27 cellular contexts compared by ENCODE assay signal in genomic region chr22:34877506-34877905, GRCh38.
DNase-seq lines count a peak whose midpoint lies in the region; ATAC-seq and TF ChIP-seq lines count a peak whose summit lies in the region.
"Had no signal": no experiment of that assay in that cellular context is flagged by ENCODE, and none has a peak within 500 bp of the region (broad histone marks: within the 10 kb centered on the region; RNA-seq: fewer than 3 reads in every experiment).

No MANE protein-coding gene starts in this region.

- H3K4me1 ChIP-seq in trophoblast cell (ENCODE audit: control insufficient read depth in 1 of 2, insufficient read depth in 2 of 2, low read length in 2 of 2) = peaks cover 2 to 3% of the 10 kb centered on the region in 2 experiments
- H3K4me1 ChIP-seq: SJSA1 had no signal

- no peak overlapping the region for H2AK5ac ChIP-seq in trophoblast cell (ENCODE audit: low read length)

- no peaks in the 10 kb centered on the region for H3K36me3 Mint-ChIP-seq in chondrocyte (ENCODE audit: low read depth)
- H3K36me3 Mint-ChIP-seq in osteocyte (ENCODE audit: unreplicated experiment) = no peaks in the 10 kb centered on the region
- H3K36me3 Mint-ChIP-seq: CD14-positive monocyte; CD8-positive, alpha-beta memory T cell had no signal

- no peak for ATAC-seq in stimulated activated naive CD8-positive, alpha-beta T cell treated with anti-CD3 and anti-CD28 coated beads, Interleukin-15, amount 100 ng/mL, for 72 hours
- no peak for ATAC-seq in HG03175 (IDR thresholded peaks at IDR 0.05; ENCODE audit: unreplicated experiment)
- ATAC-seq: PC-3 had no signal

- H4K91ac ChIP-seq in trophoblast cell (ENCODE audit: low read depth, low read length) = peak overlapping the region; percentile 16

- peak; percentile 58 for DNase-seq in AG20443 (ENCODE audit: low spot score)
- peak; percentile 77 for DNase-seq in RPMI7951 (ENCODE audit: low read depth)
- DNase-seq in chondrocyte (ENCODE audit: low spot score) = no peak
- DNase-seq in trophoblast cell = no peak
- no peak for DNase-seq in stimulated activated naive CD8-positive, alpha-beta T cell treated with anti-CD3 and anti-CD28 coated beads, Interleukin-15, amount 100 ng/mL, for 72 hours
- no peak for DNase-seq in NCI-H226
- DNase-seq in osteocyte (ENCODE audit: extremely low spot score, unreplicated experiment) = no peak
- DNase-seq: CD8-positive, alpha-beta memory T cell; DMS 273 treated with DMSO at 0.1 percent for 48 hours; DMS79; GOT3; HCEC 1CT; KBM-7; NCI-H1048; NCI-H1417; NCI-H1694; NCI-H2029 treated with DMSO at 0.1 percent for 48 hours; NCI-H526; NCI-H82; NK-92 treated with Interleukin-12 subunit alpha and Interleukin-12 subunit beta, amount 100 ng/mL, for 24 hours; PC-3; Right ventricle myocardium superior; RPMI8226 had no signal

- H3K9ac ChIP-seq in trophoblast cell (ENCODE audit: low read length) = no peak overlapping the region

- no peak overlapping the region for H3K18ac ChIP-seq in trophoblast cell (ENCODE audit: low read length)

- TF ChIP-seq CTCF in chondrocyte (IDR thresholded peaks at IDR 0.05) (no peak), osteocyte (IDR thresholded peaks at IDR 0.05) (no peak)

- peaks cover 3% of the 10 kb centered on the region for H3K9me3 ChIP-seq in trophoblast cell (ENCODE audit: insufficient read depth, low read depth, low read length)
- H3K9me3 ChIP-seq: SJSA1 had no signal

- no peaks in the 10 kb centered on the region for H3K79me2 ChIP-seq in trophoblast cell (ENCODE audit: control insufficient read depth, insufficient read depth, low read length, poor library complexity)

- peaks cover 18% of the 10 kb centered on the region for H3K79me1 ChIP-seq in trophoblast cell (ENCODE audit: low read length)

- H3K27me3 Mint-ChIP-seq in chondrocyte (ENCODE audit: low read depth) (no peaks in the 10 kb centered on the region), osteocyte (ENCODE audit: unreplicated experiment) (no peaks in the 10 kb centered on the region)
- peaks cover 15% of the 10 kb centered on the region for H3K27me3 Mint-ChIP-seq in stimulated activated naive CD8-positive, alpha-beta T cell treated with anti-CD3 and anti-CD28 coated beads, Interleukin-15, amount 100 ng/mL, for 72 hours

- no peak overlapping the region for H3K14ac ChIP-seq in trophoblast cell (ENCODE audit: low read length)

- H3K27ac ChIP-seq in trophoblast cell (ENCODE audit: low read depth, low read length) = no peak overlapping the region
- H3K27ac ChIP-seq: SJSA1 had no signal

- H4K12ac ChIP-seq in trophoblast cell (ENCODE audit: low read depth, low read length) = no peak overlapping the region

- H3K4me3 Mint-ChIP-seq in chondrocyte (ENCODE audit: unreplicated experiment) (no peak overlapping the region), osteocyte (ENCODE audit: unreplicated experiment) (no peak overlapping the region)
- H3K4me3 Mint-ChIP-seq in stimulated activated naive CD8-positive, alpha-beta T cell treated with anti-CD3 and anti-CD28 coated beads, Interleukin-15, amount 100 ng/mL, for 72 hours = no peak overlapping the region
- H3K4me3 Mint-ChIP-seq: B cell; CD14-positive monocyte; CD8-positive, alpha-beta memory T cell had no signal

- H3K36me3 ChIP-seq in trophoblast cell (ENCODE audit: control insufficient read depth in 1 of 2, insufficient read depth in 2 of 2, low read length in 2 of 2) = no peaks in the 10 kb centered on the region
- H3K36me3 ChIP-seq: SJSA1 had no signal

- peaks cover 32% of the 10 kb centered on the region for H3K4me1 Mint-ChIP-seq in chondrocyte (ENCODE audit: low read depth)
- H3K4me1 Mint-ChIP-seq in stimulated activated naive CD8-positive, alpha-beta T cell treated with anti-CD3 and anti-CD28 coated beads, Interleukin-15, amount 100 ng/mL, for 72 hours = no peaks in the 10 kb centered on the region
- H3K4me1 Mint-ChIP-seq in osteocyte (ENCODE audit: unreplicated experiment) = no peaks in the 10 kb centered on the region
- H3K4me1 Mint-ChIP-seq: B cell; CD14-positive monocyte; CD8-positive, alpha-beta memory T cell had no signal

- peak overlapping the region; percentile 37 for H3K27ac Mint-ChIP-seq in chondrocyte (ENCODE audit: unreplicated experiment)
- no peak overlapping the region for H3K27ac Mint-ChIP-seq in stimulated activated naive CD8-positive, alpha-beta T cell treated with anti-CD3 and anti-CD28 coated beads, Interleukin-15, amount 100 ng/mL, for 72 hours
- H3K27ac Mint-ChIP-seq in osteocyte (ENCODE audit: unreplicated experiment) = no peak overlapping the region
- H3K27ac Mint-ChIP-seq: B cell; CD8-positive, alpha-beta memory T cell had no signal

- H3K4ac ChIP-seq in trophoblast cell (ENCODE audit: low read depth, low read length) = no peak overlapping the region

- H2BK120ac ChIP-seq in trophoblast cell (ENCODE audit: insufficient read depth, low read length, poor library complexity) = peak overlapping the region; percentile 57

- no peak overlapping the region for H3K4me3 ChIP-seq in trophoblast cell (ENCODE audit: low read depth, low read length)
- H3K4me3 ChIP-seq: SJSA1 had no signal

- peak overlapping the region; percentile 63 for H2BK12ac ChIP-seq in trophoblast cell (ENCODE audit: low read length)

- no CpG with 5 or more reads among the region's 1 CpG for WGBS in trophoblast cell (ENCODE audit: extremely low coverage, insufficient coverage, insufficient read length)

- no peak overlapping the region for H4K8ac ChIP-seq in trophoblast cell (ENCODE audit: low read depth, low read length)

- no peaks in the 10 kb centered on the region for H3K9me3 Mint-ChIP-seq in chondrocyte (ENCODE audit: low read depth)
- no peaks in the 10 kb centered on the region for H3K9me3 Mint-ChIP-seq in stimulated activated naive CD8-positive, alpha-beta T cell treated with anti-CD3 and anti-CD28 coated beads, Interleukin-15, amount 100 ng/mL, for 72 hours
- peaks cover 11% of the 10 kb centered on the region for H3K9me3 Mint-ChIP-seq in osteocyte (ENCODE audit: unreplicated experiment)

- no peak overlapping the region for H3K23ac ChIP-seq in trophoblast cell (ENCODE audit: low read length)

- H2AFZ ChIP-seq in trophoblast cell (ENCODE audit: insufficient read depth, low read length, poor library complexity) = no peak overlapping the region

- peak overlapping the region; percentile 54 for H2BK5ac ChIP-seq in trophoblast cell (ENCODE audit: low read depth, low read length, poor library complexity)

- no peaks in the 10 kb centered on the region for H3K27me3 ChIP-seq in trophoblast cell (ENCODE audit: insufficient read depth, low read length)
- H3K27me3 ChIP-seq: SJSA1 had no signal

- no peak overlapping the region for H3K4me2 ChIP-seq in trophoblast cell (ENCODE audit: low read length)

Comparison
In these comparisons a context has a peak if more than half of its experiments do, and no peak if none do; other contexts are left out.
1. DNase-seq: peak in AG20443 (single experiment) and RPMI7951 (single experiment); none in chondrocyte (single experiment), trophoblast cell (0 of 2), stimulated activated naive CD8-positive, alpha-beta T cell treated with anti-CD3 and anti-CD28 coated beads, Interleukin-15, amount 100 ng/mL, for 72 hours (0 of 2), NCI-H226 (single experiment) and osteocyte (single experiment).